In the genomic region with DNA sequence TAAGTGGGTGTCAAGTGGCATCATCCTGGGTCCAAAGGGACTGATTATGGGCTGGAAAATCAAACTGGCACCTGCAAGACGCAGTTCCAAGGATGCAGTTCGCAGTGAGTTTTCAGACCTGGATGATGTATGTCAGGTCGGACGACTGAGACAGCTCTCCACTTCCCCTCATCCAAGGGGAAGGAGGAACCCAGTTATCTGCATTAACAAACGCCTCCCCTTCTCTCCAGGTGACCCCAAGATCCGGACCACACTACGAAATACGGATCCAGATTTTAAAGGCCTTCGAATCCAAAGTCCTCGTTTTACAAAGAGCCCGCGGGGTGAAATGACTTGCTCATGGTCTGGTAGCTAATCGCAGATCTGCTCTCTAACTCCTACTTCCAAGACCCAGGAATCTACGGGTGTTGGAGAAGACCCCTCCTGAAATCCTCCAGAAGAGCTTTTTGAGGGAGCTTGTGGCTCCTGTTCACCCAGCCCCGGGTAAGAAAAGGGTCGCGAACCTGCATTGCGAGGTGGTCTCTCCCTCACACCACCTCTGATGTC, we compare ENCODE assay signal across 1 cellular context.
A peak's percentile ranks its signal among the peaks of the same experiment; 100 is the strongest.
TF ChIP-seq lines count a peak whose summit lies in the region.

No MANE protein-coding gene starts in this region.

TF ChIP-seq in H1, 55 proteins besides CTCF, POLR2A, EP300 and RAD21:
- peak; percentile 83 for TF ChIP-seq ASH2L (IDR thresholded peaks at IDR 0.05; ENCODE audit: low read length)
- peak; percentile 45 for TF ChIP-seq EZH2 (IDR thresholded peaks at IDR 0.05; ENCODE audit: low read depth, low read length, severe bottlenecking)
- no peak for TF ChIP-seq RFX5 (IDR thresholded peaks at IDR 0.05; ENCODE audit: borderline replicate concordance, low read depth, low read length)
- no peak for TF ChIP-seq YY1 (IDR thresholded peaks at IDR 0.05; ENCODE audit: low read depth, low read length)
- TF ChIP-seq SP1 (IDR thresholded peaks at IDR 0.05; ENCODE audit: low read depth, low read length): peak; percentile 58; the same call in 1 of the 2 replicates
- TF ChIP-seq HDAC2 (IDR thresholded peaks at IDR 0.05; ENCODE audit: borderline replicate concordance in 1 of 2, low read depth in 2 of 2, low read length in 2 of 2): 0 out of 4 replicates have a peak, but pooled peaks of 1 of the 2 experiments have one; percentile 31
- peak; percentile 38 for TF ChIP-seq KDM4A (IDR thresholded peaks at IDR 0.05; ENCODE audit: low read depth, low read length, severe bottlenecking)
- TF ChIP-seq CBX8 (IDR thresholded peaks at IDR 0.05; ENCODE audit: borderline replicate concordance, low read depth, low read length): no peak
TF ChIP-seq in H1: peak in this region for 5.
